In the genomic region with DNA sequence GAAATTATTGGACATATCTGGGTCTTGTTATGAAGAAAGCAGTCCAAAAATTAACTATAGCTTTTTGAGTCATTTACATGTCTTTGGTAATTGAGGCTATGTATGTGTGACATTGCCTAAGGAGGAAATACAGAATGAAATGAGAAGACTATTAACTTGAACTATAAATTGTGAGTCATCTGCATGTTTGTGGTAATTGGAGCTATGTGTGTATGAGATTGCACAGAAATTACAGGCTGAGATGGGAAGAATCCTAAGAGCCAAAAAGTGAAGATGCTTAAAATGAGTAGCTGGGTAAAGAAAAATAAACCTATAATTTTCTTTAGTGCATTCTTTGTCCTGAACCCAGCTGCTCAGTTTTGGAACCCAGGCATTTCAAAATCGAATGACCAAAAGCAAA, we compare ENCODE assay signal across 22 cellular contexts.
DNase-seq lines count a peak whose midpoint lies in the region; TF ChIP-seq lines count a peak whose summit lies in the region.
"Had no signal": no experiment of that assay in that cellular context is flagged by ENCODE, and none has a peak within 500 bp of the region (broad histone marks: within the 10 kb centered on the region; RNA-seq: fewer than 3 reads in every experiment).

No MANE protein-coding gene starts in this region.

- no peaks in the 10 kb centered on the region for H3K9me3 ChIP-seq in prostate gland
- H3K9me3 ChIP-seq: BLaER1, neutrophil had no signal

- intact Hi-C loops in prostate gland (cut with DNase I), result no loop called here

- TF ChIP-seq CTCF in AG04449 (IDR thresholded peaks at IDR 0.05; ENCODE audit: insufficient read depth, low read length, missing control alignments) (no peak), fibroblast of villous mesenchyme (IDR thresholded peaks at IDR 0.05; ENCODE audit: insufficient read depth, low read depth, low read length) (no peak), prostate gland (IDR thresholded peaks at IDR 0.05) (no peak)

- DNase-seq in AG04449 (ENCODE audit: low read depth, low spot score) (peak; percentile 3), NCI-H69 (lab: John Stamatoyannopoulos, UW) (peak; percentile 67), astrocyte of the hippocampus (ENCODE audit: low read depth, low spot score) (peak; percentile 34), fibroblast of villous mesenchyme (ENCODE audit: low read depth) (peak; percentile 0), T1000 (lab: John Stamatoyannopoulos, UW) (no peak), DMS53 (lab: John Stamatoyannopoulos, UW) (no peak), 8988T (no peak), prostate gland (ENCODE audit: low spot score) (no peak)
- DNase-seq: activated CD4-positive, alpha-beta memory T cell treated with anti-CD3 and anti-CD28 coated beads, Interleukin-2, amount 10 ng/mL, durations not matched to agents 7 days and 5 days; activated gamma-delta T cell; activated T-cell treated with anti-CD3 and anti-CD28 coated beads for 4 hours; DMS79 treated with DMSO at 0.1 percent for 48 hours; heart right ventricle; left colon; NCI-H187; NCI-H226; NCI-H774; SIG-M5; stimulated activated CD8-positive, alpha-beta memory T cell treated with anti-CD3 and anti-CD28 coated beads, Interleukin-4, amount 100 ng/mL, for 48 hours; T-cell had no signal

- H3K4me3 ChIP-seq in AG04449 (ENCODE audit: low read depth, low read length) (no peak overlapping the region), fibroblast of villous mesenchyme (ENCODE audit: low read depth, low read length) (no peak overlapping the region), prostate gland (no peak overlapping the region)
- H3K4me3 ChIP-seq: BLaER1, heart right ventricle had no signal

- H3K27me3 ChIP-seq in prostate gland (replicated peaks; ENCODE audit: insufficient read depth), result no peaks in the 10 kb centered on the region
- H3K27me3 ChIP-seq: BLaER1, heart right ventricle, neutrophil had no signal

- POLR2A ChIA-PET in AG04449 (lab: Yijun Ruan, JAX), result no interaction called here

- WGBS in prostate gland, result 49% methylated on average over 1 of the region's 1 CpG

- TF ChIP-seq POLR2A in prostate gland (IDR thresholded peaks at IDR 0.05), result no peak

- H3K27ac ChIP-seq in prostate gland, result no peak overlapping the region
- H3K27ac ChIP-seq: BLaER1, heart right ventricle, neutrophil had no signal

- H3K4me1 ChIP-seq in prostate gland (replicated peaks), result no peaks in the 10 kb centered on the region
- H3K4me1 ChIP-seq: BLaER1, heart right ventricle had no signal

- no peaks in the 10 kb centered on the region for H3K36me3 ChIP-seq in prostate gland
- H3K36me3 ChIP-seq: BLaER1, heart right ventricle, neutrophil had no signal

- CTCF ChIA-PET in AG04449 (lab: Yijun Ruan, JAX), result no interaction called here

Comparison
In these comparisons a context has a peak if more than half of its experiments do, and no peak if none do; other contexts are left out.
1. DNase-seq: peak in AG04449 (single experiment), NCI-H69 (single experiment), astrocyte of the hippocampus (single experiment) and fibroblast of villous mesenchyme (single experiment); none in T1000 (single experiment), DMS53 (single experiment), 8988T (single experiment) and prostate gland (single experiment).